33 cellular contexts compared by ENCODE assay signal in genomic region chr12:9625019-9625418, GRCh38. TPM values are rescaled to one million over a fixed set of nuclear protein-coding genes. Genes with fewer than 3 reads are reported as not detected.
"Had no signal": no experiment of that assay in that cellular context is flagged by ENCODE, and none has a peak within 500 bp of the region (broad histone marks: within the 10 kb centered on the region; RNA-seq: fewer than 3 reads in every experiment).

No MANE protein-coding gene starts in this region.

- ATAC-seq: activated CD4-positive, alpha-beta T cell treated with anti-CD3 and anti-CD28 coated beads for 36 hours; activated T-cell treated with anti-CD3 and anti-CD28 coated beads, Interleukin-2, amount 50 U/mL, for 72 hours; activated T-helper 17 cell treated with anti-CD3 and anti-CD28 coated beads, Interleukin-2, amount 50 U/mL, for 72 hours; gastroesophageal sphincter; heart right ventricle had no signal

- H3K4me3 ChIP-seq: colonic mucosa, esophagus muscularis mucosa, gastroesophageal sphincter, heart right ventricle, hepatocyte had no signal

- H2AFZ ChIP-seq: hepatocyte had no signal

- H3K9me3 ChIP-seq: colonic mucosa had no signal

- H3K4me1 ChIP-seq: colonic mucosa, esophagus muscularis mucosa, gastroesophageal sphincter, heart right ventricle had no signal

- H3K27me3 ChIP-seq: brain microvascular endothelial cell, colonic mucosa, esophagus muscularis mucosa, gastroesophageal sphincter, heart right ventricle, hepatocyte had no signal

- DNase-seq: activated CD4-positive, alpha-beta memory T cell treated with anti-CD3 and anti-CD28 coated beads, Interleukin-2, amount 10 ng/mL, durations not matched to agents 7 days and 5 days; activated CD4-positive, alpha-beta T cell treated with anti-CD3 and anti-CD28 coated beads for 36 hours; activated CD4-positive, alpha-beta T cell treated with anti-CD3 and anti-CD28 coated beads, Interleukin-2, amount 10 ng/mL, durations not matched to agents 24 days and 14 days; activated CD4-positive, CD25-positive, alpha-beta regulatory T cell; activated CD4-positive, CD25-positive, alpha-beta regulatory T cell treated with anti-CD3 and anti-CD28 coated beads, Interleukin-2, amount 50 U/mL, for 72 hours; activated CD8-positive, alpha-beta memory T cell treated with anti-CD3 and anti-CD28 coated beads, Interleukin-2, amount 50 U/mL, for 48 hours; activated effector memory CD4-positive, alpha-beta T cell treated with Interleukin-2 at 50 U/mL for 16 hours; activated gamma-delta T cell treated with Interleukin-2 at 50 U/mL for 16 hours; activated naive CD4-positive, alpha-beta T cell treated with anti-CD3 and anti-CD28 coated beads, Interleukin-2, amount 50 U/mL, for 16 hours; activated naive CD4-positive, alpha-beta T cell treated with Interleukin-2 at 50 U/mL for 16 hours; activated T-cell treated with anti-CD3 and anti-CD28 coated beads for 4 hours; activated T-cell treated with anti-CD3 and anti-CD28 coated beads, Interleukin-2, amount 50 U/mL, for 24 hours; activated T-cell treated with anti-CD3 and anti-CD28 coated beads, Interleukin-2, amount 50 U/mL, for 72 hours; amniotic stem cell; anterior cingulate cortex; brain microvascular endothelial cell; central memory CD4-positive, alpha-beta T cell; cerebellar nuclear complex; colonic mucosa; effector CD8-positive, alpha-beta T cell; foreskin melanocyte; heart right ventricle; T-helper 2 cell had no signal

- H3K36me3 ChIP-seq: brain microvascular endothelial cell, colonic mucosa, esophagus muscularis mucosa, gastroesophageal sphincter, heart right ventricle had no signal

- H3K27ac ChIP-seq: brain microvascular endothelial cell, colonic mucosa, esophagus muscularis mucosa, gastroesophageal sphincter, heart right ventricle, hepatocyte had no signal

- FAIRE-seq: astrocyte, endometrium, endothelial cell of umbilical vein had no signal

- H3K4me2 ChIP-seq: hepatocyte had no signal

- H3K79me2 ChIP-seq: hepatocyte had no signal

RNA-seq across cellular contexts. Expression of gene KLRB1, which starts 17.3 kb away (rescaled TPM):
- total RNA-seq: activated CD4-positive, alpha-beta T cell treated with anti-CD3 and anti-CD28 coated beads, Interleukin-2, amount 10 ng/mL, durations not matched to agents 24 days and 14 days; astrocyte; dermis microvascular lymphatic vessel endothelial cell; endothelial cell of umbilical vein; epithelial cell of proximal tubule; glomerular endothelial cell; hepatocyte had no signal
- polyA plus RNA-seq: endothelial cell of umbilical vein, hepatocyte had no signal
